ENCODE assay signal across 8 cellular contexts in the genomic region with DNA sequence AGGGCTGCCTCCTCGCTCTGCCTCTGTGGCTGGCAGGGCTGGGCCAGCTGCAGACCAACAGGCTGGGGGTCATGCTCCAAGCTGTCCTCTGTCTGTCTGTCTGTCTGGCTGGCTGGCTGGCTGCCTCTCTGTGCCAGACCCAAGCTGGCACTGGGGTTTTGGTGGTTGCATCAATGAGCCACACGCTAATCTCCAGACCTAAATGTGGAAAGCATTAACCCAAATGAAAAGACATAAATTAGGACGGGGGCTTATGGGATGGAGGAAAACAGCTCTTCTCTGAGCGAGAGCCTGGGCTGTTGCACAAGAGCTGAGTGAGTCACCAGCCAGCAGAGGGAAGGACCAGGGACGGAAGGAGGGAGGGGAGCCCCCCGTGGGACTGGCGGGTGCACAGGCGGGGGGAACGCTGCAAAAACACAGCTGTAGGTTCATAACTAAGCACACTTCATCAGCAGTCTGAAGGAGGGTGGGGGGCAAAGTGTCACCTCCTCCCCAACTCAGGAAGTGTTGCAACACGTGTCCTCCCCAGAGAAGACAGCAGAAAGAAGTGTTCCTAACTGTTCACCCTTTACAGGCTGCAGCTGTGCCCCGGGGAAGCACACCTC.
DNase-seq lines count a peak whose midpoint lies in the region; ATAC-seq and TF ChIP-seq lines count a peak whose summit lies in the region.

No MANE protein-coding gene starts in this region.

- H3K27ac ChIP-seq in body of pancreas = peak overlapping the region; percentile 30 to 85 (median 64)
- H3K27ac ChIP-seq in layer of hippocampus (ENCODE audit: low read depth, low read length) = peak overlapping the region; percentile 80

- peak overlapping the region; percentile 75 for H3K27ac Mint-ChIP-seq in T-helper 17 cell

- no peaks in the 10 kb centered on the region for H3K36me3 ChIP-seq in body of pancreas (replicated peaks in 1 of 2; ENCODE audit: insufficient read depth in 1 of 2, low read depth in 2 of 2)

- H3K4me1 Mint-ChIP-seq in T-helper 17 cell = peaks cover 20% of the 10 kb centered on the region

- peaks cover 21% of the 10 kb centered on the region for H3K4me1 ChIP-seq in body of pancreas

- no peak for TF ChIP-seq POLR2A in body of pancreas (IDR thresholded peaks at IDR 0.05)

- intact Hi-C loops in body of pancreas (cut with DNase I) = no loop called here

- H3K9me3 ChIP-seq in T-helper 17 cell (ENCODE audit: control insufficient read depth, low read length, poor library complexity, severe bottlenecking) (no peaks in the 10 kb centered on the region), body of pancreas (no peaks in the 10 kb centered on the region)

- 12 to 23% methylated on average over 9 to 11 of the region's 11 CpGs for WGBS in body of pancreas, 2 donors

- peak overlapping the region; percentile 52 for H3K4me3 Mint-ChIP-seq in T-helper 17 cell

- H3K27me3 Mint-ChIP-seq in T-helper 17 cell = peaks cover 47% of the 10 kb centered on the region

- H3K27me3 ChIP-seq in body of pancreas = no peaks in the 10 kb centered on the region
- H3K27me3 ChIP-seq in layer of hippocampus (ENCODE audit: control insufficient read depth, insufficient read depth, low read length) = no peaks in the 10 kb centered on the region

- no peak for TF ChIP-seq CTCF in body of pancreas (IDR thresholded peaks at IDR 0.05)

- no peaks in the 10 kb centered on the region for H3K36me3 Mint-ChIP-seq in T-helper 17 cell (ENCODE audit: low read depth)

- ATAC-seq in HG03108 (IDR thresholded peaks at IDR 0.05; ENCODE audit: unreplicated experiment) (peak; percentile 39), T-helper 17 cell (peak; percentile 59), body of pancreas (peak; percentile 68), GM19328 (IDR thresholded peaks at IDR 0.05; ENCODE audit: unreplicated experiment) (no peak)

- no peak overlapping the region for H3K4me3 ChIP-seq in body of pancreas

- peak; percentile 65 for DNase-seq in ELR (ENCODE audit: low read depth)
- DNase-seq in T-helper 17 cell = peak in 1 of 3 donors; percentile 31
- peak; percentile 49 to 89 (median 66) for DNase-seq in body of pancreas
- DNase-seq in stimulated activated CD4-positive, alpha-beta T cell treated with anti-CD3 and anti-CD28 coated beads, Interleukin-2, amount 100 ng/mL, for 24 hours = peak; percentile 31 to 40
- no peak for DNase-seq in NCI-H510A (lab: John Stamatoyannopoulos, UW)
